2 cellular contexts compared by ENCODE assay signal in the genomic region with DNA sequence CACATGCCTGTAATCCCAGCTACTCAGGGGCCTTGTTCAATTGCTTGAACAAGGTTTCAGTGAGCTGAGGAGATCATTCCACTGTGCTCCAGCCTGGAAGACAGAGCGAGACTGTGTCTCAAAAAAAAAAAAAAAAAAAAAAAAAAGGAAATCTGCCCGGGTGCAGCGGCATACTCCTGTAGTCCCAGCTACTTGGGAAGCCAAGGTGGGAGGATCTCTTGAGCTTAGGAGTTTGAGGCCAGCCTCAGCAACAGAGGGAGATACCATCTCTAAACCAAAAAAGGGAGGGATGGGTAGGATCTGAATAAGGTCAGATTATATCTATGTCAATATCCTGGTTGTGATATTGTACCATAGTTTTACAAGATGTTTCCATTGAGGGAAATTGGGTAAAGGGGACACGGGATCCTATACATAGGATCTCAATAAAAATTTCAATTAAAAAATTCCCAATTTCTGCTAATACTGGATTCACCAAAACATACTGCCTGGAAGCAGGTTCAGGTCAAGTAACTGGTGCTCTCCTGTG.
A peak's percentile ranks its signal among the peaks of the same experiment; 100 is the strongest.
TF ChIP-seq lines count a peak whose summit lies in the region.

No MANE protein-coding gene starts in this region.

TF ChIP-seq in HepG2, 621 proteins besides CTCF, POLR2A, EP300 and RAD21 (continued from another document):
- TF ChIP-seq GFI1 (CRISPR knock-in tag; IDR thresholded peaks at IDR 0.05; ENCODE audit: borderline replicate concordance) = no peak
- TF ChIP-seq, protein P1, sequence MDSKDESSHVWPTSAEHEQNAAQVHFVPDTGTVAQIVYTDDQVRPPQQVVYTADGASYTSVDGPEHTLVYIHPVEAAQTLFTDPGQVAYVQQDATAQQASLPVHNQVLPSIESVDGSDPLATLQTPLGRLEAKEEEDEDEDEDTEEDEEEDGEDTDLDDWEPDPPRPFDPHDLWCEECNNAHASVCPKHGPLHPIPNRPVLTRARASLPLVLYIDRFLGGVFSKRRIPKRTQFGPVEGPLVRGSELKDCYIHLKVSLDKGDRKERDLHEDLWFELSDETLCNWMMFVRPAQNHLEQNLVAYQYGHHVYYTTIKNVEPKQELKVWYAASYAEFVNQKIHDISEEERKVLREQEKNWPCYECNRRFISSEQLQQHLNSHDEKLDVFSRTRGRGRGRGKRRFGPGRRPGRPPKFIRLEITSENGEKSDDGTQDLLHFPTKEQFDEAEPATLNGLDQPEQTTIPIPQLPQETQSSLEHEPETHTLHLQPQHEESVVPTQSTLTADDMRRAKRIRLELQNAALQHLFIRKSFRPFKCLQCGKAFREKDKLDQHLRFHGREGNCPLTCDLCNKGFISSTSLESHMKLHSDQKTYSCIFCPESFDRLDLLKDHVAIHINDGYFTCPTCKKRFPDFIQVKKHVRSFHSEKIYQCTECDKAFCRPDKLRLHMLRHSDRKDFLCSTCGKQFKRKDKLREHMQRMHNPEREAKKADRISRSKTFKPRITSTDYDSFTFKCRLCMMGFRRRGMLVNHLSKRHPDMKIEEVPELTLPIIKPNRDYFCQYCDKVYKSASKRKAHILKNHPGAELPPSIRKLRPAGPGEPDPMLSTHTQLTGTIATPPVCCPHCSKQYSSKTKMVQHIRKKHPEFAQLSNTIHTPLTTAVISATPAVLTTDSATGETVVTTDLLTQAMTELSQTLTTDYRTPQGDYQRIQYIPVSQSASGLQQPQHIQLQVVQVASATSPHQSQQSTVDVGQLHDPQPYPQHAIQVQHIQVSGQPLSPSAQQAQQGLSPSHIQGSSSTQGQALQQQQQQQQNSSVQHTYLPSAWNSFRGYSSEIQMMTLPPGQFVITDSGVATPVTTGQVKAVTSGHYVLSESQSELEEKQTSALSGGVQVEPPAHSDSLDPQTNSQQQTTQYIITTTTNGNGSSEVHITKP (CRISPR knock-in tag; IDR thresholded peaks at IDR 0.05; ENCODE audit: low read depth) = 0 out of 2 replicates have a peak, but pooled peaks have one; percentile 34
- no peak for TF ChIP-seq GTF3A (CRISPR knock-in tag; conservative IDR thresholded peaks at IDR 0.05)
- TF ChIP-seq, protein P2, sequence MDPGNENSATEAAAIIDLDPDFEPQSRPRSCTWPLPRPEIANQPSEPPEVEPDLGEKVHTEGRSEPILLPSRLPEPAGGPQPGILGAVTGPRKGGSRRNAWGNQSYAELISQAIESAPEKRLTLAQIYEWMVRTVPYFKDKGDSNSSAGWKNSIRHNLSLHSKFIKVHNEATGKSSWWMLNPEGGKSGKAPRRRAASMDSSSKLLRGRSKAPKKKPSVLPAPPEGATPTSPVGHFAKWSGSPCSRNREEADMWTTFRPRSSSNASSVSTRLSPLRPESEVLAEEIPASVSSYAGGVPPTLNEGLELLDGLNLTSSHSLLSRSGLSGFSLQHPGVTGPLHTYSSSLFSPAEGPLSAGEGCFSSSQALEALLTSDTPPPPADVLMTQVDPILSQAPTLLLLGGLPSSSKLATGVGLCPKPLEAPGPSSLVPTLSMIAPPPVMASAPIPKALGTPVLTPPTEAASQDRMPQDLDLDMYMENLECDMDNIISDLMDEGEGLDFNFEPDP (CRISPR knock-in tag; conservative IDR thresholded peaks at IDR 0.05) = no peak
- TF ChIP-seq ELF4 (CRISPR knock-in tag; IDR thresholded peaks at IDR 0.05; ENCODE audit: borderline replicate concordance) = no peak

TF ChIP-seq in WTC11, 78 proteins besides CTCF, POLR2A, EP300 and RAD21 (continued from another document):
- TF ChIP-seq FOXP1 (CRISPR knock-in tag; IDR thresholded peaks at IDR 0.05; ENCODE audit: borderline replicate concordance) (no peak), MXD4 (CRISPR knock-in tag; IDR thresholded peaks at IDR 0.05; ENCODE audit: borderline replicate concordance) (no peak), OVOL2 (CRISPR knock-in tag; IDR thresholded peaks at IDR 0.05; ENCODE audit: borderline replicate concordance) (no peak), GRHL2 (CRISPR knock-in tag; IDR thresholded peaks at IDR 0.05; ENCODE audit: insufficient replicate concordance, severe bottlenecking) (no peak), TEAD4 (CRISPR knock-in tag; IDR thresholded peaks at IDR 0.05) (no peak), ZNF423 (CRISPR knock-in tag; IDR thresholded peaks at IDR 0.05) (no peak), AR (CRISPR knock-in tag; IDR thresholded peaks at IDR 0.05) (no peak), ELF4 (CRISPR knock-in tag; IDR thresholded peaks at IDR 0.05; ENCODE audit: low read depth) (no peak), MAX (CRISPR knock-in tag; IDR thresholded peaks at IDR 0.05) (no peak), SOX15 (CRISPR knock-in tag; IDR thresholded peaks at IDR 0.05) (no peak), ZNF232 (CRISPR knock-in tag; IDR thresholded peaks at IDR 0.05) (no peak), ZNF425 (CRISPR knock-in tag; conservative IDR thresholded peaks at IDR 0.05) (no peak)
